8 cellular contexts compared by ENCODE assay signal in genomic region chr6:160520043-160520904, GRCh38.
DNase-seq lines count a peak whose midpoint lies in the region; ATAC-seq lines count a peak whose summit lies in the region.

No MANE protein-coding gene starts in this region.

- peak; percentile 76 for ATAC-seq in HG02763 (IDR thresholded peaks at IDR 0.05; ENCODE audit: unreplicated experiment)

- peak; percentile 33 to 66 for DNase-seq in NCI-H2081 (lab: John Stamatoyannopoulos, UW)
- no peak for DNase-seq in NCI-H2081 treated with DMSO at 0.1 percent for 48 hours (lab: John Stamatoyannopoulos, UW)
- DNase-seq in NCI-H1694 (lab: John Stamatoyannopoulos, UW) = peak; percentile 1
- DNase-seq in activated CD4-positive, alpha-beta T cell treated with anti-CD3 and anti-CD28 coated beads for 1 hour = peak; percentile 63
- DNase-seq in cerebellum (ENCODE audit: low spot score) = peak; percentile 66
- peak; percentile 53 for DNase-seq in kidney tubule cell (ENCODE audit: low spot score)
- DNase-seq in stimulated activated CD4-positive, alpha-beta T cell treated with anti-CD3 and anti-CD28 coated beads, Interleukin-1b, Interleukin-23, amount 100 ng/mL, for 1 hour (ENCODE audit: low read depth in 2 of 2) = peak; percentile 18 to 69
